In genomic region chr1:179575497-179576314, GRCh38 we compare ENCODE assay signal across 18 cellular contexts. TPM values are rescaled to one million over a fixed set of nuclear protein-coding genes. Genes with fewer than 3 reads are reported as not detected.
A peak's percentile ranks its signal among the peaks of the same experiment; 100 is the strongest.
DNase-seq lines count a peak whose midpoint lies in the region; ATAC-seq and TF ChIP-seq lines count a peak whose summit lies in the region.
"Had no signal": no experiment of that assay in that cellular context is flagged by ENCODE, and none has a peak within 500 bp of the region (broad histone marks: within the 10 kb centered on the region; RNA-seq: fewer than 3 reads in every experiment).

TSS of gene NPHS2 (minus strand) at chr1:179575948. CDS start at chr1:179575864, 84 bp downstream.

- POLR2A ChIA-PET in activated B cell treated with CpG ODN at 0.5 μM for 24 hours (lab: Charles Lee) = no interaction called here

- H3K27me3 Mint-ChIP-seq in activated B cell treated with CpG ODN at 0.5 μM for 24 hours (peaks cover 52% of the 10 kb centered on the region), immature natural killer cell (ENCODE audit: low read depth in 3 of 3) (peaks cover 3 to 14% (median 14%) of the 10 kb centered on the region in 3 donors)
- H3K27me3 Mint-ChIP-seq in stimulated activated memory B cell treated with anti-CD40 and anti-IgM and Interleukin-4, amounts not matched to agents 10 μg/mL and 1 μg/mL and 100 μg/mL, for 72 hours = peaks cover 82% of the 10 kb centered on the region

- intact Hi-C loops in activated B cell treated with CpG ODN at 0.5 μM for 24 hours (cut with micrococcal nuclease) = no loop called here

- peaks cover 8% of the 10 kb centered on the region for H3K4me1 Mint-ChIP-seq in activated B cell treated with CpG ODN at 0.5 μM for 24 hours
- H3K4me1 Mint-ChIP-seq in stimulated activated memory B cell treated with anti-CD40 and anti-IgM and Interleukin-4, amounts not matched to agents 10 μg/mL and 1 μg/mL and 100 μg/mL, for 72 hours = peaks cover 11% of the 10 kb centered on the region
- H3K4me1 Mint-ChIP-seq in immature natural killer cell = no peaks in the 10 kb centered on the region

- H3K36me3 Mint-ChIP-seq in activated B cell treated with CpG ODN at 0.5 μM for 24 hours (ENCODE audit: low read depth) = no peaks in the 10 kb centered on the region
- no peaks in the 10 kb centered on the region for H3K36me3 Mint-ChIP-seq in stimulated activated memory B cell treated with anti-CD40 and anti-IgM and Interleukin-4, amounts not matched to agents 10 μg/mL and 1 μg/mL and 100 μg/mL, for 72 hours
- no peaks in the 10 kb centered on the region for H3K36me3 Mint-ChIP-seq in immature natural killer cell

- CTCF ChIA-PET in activated B cell treated with CpG ODN at 0.5 μM for 24 hours (lab: Charles Lee) = no interaction called here

- no peak for TF ChIP-seq CTCF in activated B cell treated with CpG ODN at 0.5 μM for 24 hours (IDR thresholded peaks at IDR 0.05)

- no peaks in the 10 kb centered on the region for H3K9me3 Mint-ChIP-seq in activated B cell treated with CpG ODN at 0.5 μM for 24 hours
- H3K9me3 Mint-ChIP-seq in stimulated activated memory B cell treated with anti-CD40 and anti-IgM and Interleukin-4, amounts not matched to agents 10 μg/mL and 1 μg/mL and 100 μg/mL, for 72 hours = no peaks in the 10 kb centered on the region
- peaks cover 0 to 20% (median 5%) of the 10 kb centered on the region in 6 donors for H3K9me3 Mint-ChIP-seq in immature natural killer cell
- H3K9me3 Mint-ChIP-seq: activated CD4-positive, alpha-beta T cell treated with anti-CD3 and anti-CD28 coated beads, Interleukin-2, amount 10 ng/mL, durations not matched to agents 24 days and 14 days had no signal

- DNase-seq in NCI-H82 (lab: John Stamatoyannopoulos, UW) (peak; percentile 37), NCI-H82 treated with DMSO at 0.1 percent for 48 hours (lab: John Stamatoyannopoulos, UW; ENCODE audit: unreplicated experiment) (no peak), activated B cell treated with CpG ODN at 0.5 μM for 24 hours (no peak), left kidney (ENCODE audit: low read depth, low spot score) (peak; percentile 69), inferior parietal cortex (ENCODE audit: extremely low spot score) (no peak), NCI-H774 (lab: John Stamatoyannopoulos, UW) (no peak), immature natural killer cell (no peak)
- DNase-seq: ACHN; activated CD4-positive, alpha-beta T cell treated with anti-CD3 and anti-CD28 coated beads, Interleukin-2, amount 10 ng/mL, durations not matched to agents 24 days and 14 days; effector CD4-positive, alpha-beta T cell; foreskin melanocyte; NCI-H2107; PC-3 had no signal

- no peak for ATAC-seq in activated B cell treated with CpG ODN at 0.5 μM for 24 hours (ENCODE audit: low read depth)
- ATAC-seq in stimulated activated memory B cell treated with anti-CD40 and anti-IgM and Interleukin-4, amounts not matched to agents 10 μg/mL and 1 μg/mL and 100 μg/mL, for 72 hours = peak; percentile 50
- ATAC-seq: left lung, PC-3 had no signal

- H3K4me3 Mint-ChIP-seq in activated B cell treated with CpG ODN at 0.5 μM for 24 hours = peak within 1 kb of the TSS; percentile 25
- H3K4me3 Mint-ChIP-seq in stimulated activated memory B cell treated with anti-CD40 and anti-IgM and Interleukin-4, amounts not matched to agents 10 μg/mL and 1 μg/mL and 100 μg/mL, for 72 hours = peak within 1 kb of the TSS; percentile 44
- H3K4me3 Mint-ChIP-seq in immature natural killer cell = no peak within 1 kb of the TSS
- H3K4me3 Mint-ChIP-seq: activated CD4-positive, alpha-beta T cell treated with anti-CD3 and anti-CD28 coated beads, Interleukin-2, amount 10 ng/mL, durations not matched to agents 24 days and 14 days had no signal

- H3K27ac Mint-ChIP-seq in activated B cell treated with CpG ODN at 0.5 μM for 24 hours (no peak within 1 kb of the TSS), immature natural killer cell (no peak within 1 kb of the TSS)
- H3K27ac Mint-ChIP-seq in stimulated activated memory B cell treated with anti-CD40 and anti-IgM and Interleukin-4, amounts not matched to agents 10 μg/mL and 1 μg/mL and 100 μg/mL, for 72 hours = no peak within 1 kb of the TSS
- H3K27ac Mint-ChIP-seq: activated CD4-positive, alpha-beta T cell treated with anti-CD3 and anti-CD28 coated beads, Interleukin-2, amount 10 ng/mL, durations not matched to agents 24 days and 14 days had no signal

RNA-seq across cellular contexts. Expression of gene NPHS2, which starts in this region (rescaled TPM):
- total RNA-seq in activated B cell treated with CpG ODN at 0.5 μM for 24 hours = not detected in 2 replicates
- not detected for polyA plus RNA-seq in immature natural killer cell
- total RNA-seq: activated CD4-positive, alpha-beta T cell treated with anti-CD3 and anti-CD28 coated beads, Interleukin-2, amount 10 ng/mL, durations not matched to agents 24 days and 14 days; left lung; PC-3; T-helper 1 cell treated with Interleukin-12 subunit alpha and Interleukin-12 subunit beta and Interleukin-4 antibody, amounts not matched to agents 30 ng/mL and 1 ng/mL, for 36 hours; vagina had no signal
- polyA plus RNA-seq: pancreas had no signal

Comparison
In these comparisons a context has a peak if more than half of its experiments do, and no peak if none do; other contexts are left out.
1. DNase-seq: peak in NCI-H82 (single experiment) and left kidney (single experiment); none in NCI-H82 treated with DMSO at 0.1 percent for 48 hours (single experiment), activated B cell treated with CpG ODN at 0.5 μM for 24 hours (single experiment), inferior parietal cortex (single experiment), NCI-H774 (single experiment) and immature natural killer cell (0 of 3).
2. H3K4me3 Mint-ChIP-seq: peak in activated B cell treated with CpG ODN at 0.5 μM for 24 hours (single experiment) and stimulated activated memory B cell treated with anti-CD40 and anti-IgM and Interleukin-4, amounts not matched to agents 10 μg/mL and 1 μg/mL and 100 μg/mL, for 72 hours (single experiment); none in immature natural killer cell (0 of 5).